ENCODE assay signal across 1 cellular context in genomic region chr1:1919304-1920056, GRCh38.
TF ChIP-seq lines count a peak whose summit lies in the region.

No MANE protein-coding gene starts in this region.

TF ChIP-seq in HepG2, 621 proteins besides CTCF, POLR2A, EP300 and RAD21 (continued from another document and continues in another):
- TF ChIP-seq, protein P1, sequence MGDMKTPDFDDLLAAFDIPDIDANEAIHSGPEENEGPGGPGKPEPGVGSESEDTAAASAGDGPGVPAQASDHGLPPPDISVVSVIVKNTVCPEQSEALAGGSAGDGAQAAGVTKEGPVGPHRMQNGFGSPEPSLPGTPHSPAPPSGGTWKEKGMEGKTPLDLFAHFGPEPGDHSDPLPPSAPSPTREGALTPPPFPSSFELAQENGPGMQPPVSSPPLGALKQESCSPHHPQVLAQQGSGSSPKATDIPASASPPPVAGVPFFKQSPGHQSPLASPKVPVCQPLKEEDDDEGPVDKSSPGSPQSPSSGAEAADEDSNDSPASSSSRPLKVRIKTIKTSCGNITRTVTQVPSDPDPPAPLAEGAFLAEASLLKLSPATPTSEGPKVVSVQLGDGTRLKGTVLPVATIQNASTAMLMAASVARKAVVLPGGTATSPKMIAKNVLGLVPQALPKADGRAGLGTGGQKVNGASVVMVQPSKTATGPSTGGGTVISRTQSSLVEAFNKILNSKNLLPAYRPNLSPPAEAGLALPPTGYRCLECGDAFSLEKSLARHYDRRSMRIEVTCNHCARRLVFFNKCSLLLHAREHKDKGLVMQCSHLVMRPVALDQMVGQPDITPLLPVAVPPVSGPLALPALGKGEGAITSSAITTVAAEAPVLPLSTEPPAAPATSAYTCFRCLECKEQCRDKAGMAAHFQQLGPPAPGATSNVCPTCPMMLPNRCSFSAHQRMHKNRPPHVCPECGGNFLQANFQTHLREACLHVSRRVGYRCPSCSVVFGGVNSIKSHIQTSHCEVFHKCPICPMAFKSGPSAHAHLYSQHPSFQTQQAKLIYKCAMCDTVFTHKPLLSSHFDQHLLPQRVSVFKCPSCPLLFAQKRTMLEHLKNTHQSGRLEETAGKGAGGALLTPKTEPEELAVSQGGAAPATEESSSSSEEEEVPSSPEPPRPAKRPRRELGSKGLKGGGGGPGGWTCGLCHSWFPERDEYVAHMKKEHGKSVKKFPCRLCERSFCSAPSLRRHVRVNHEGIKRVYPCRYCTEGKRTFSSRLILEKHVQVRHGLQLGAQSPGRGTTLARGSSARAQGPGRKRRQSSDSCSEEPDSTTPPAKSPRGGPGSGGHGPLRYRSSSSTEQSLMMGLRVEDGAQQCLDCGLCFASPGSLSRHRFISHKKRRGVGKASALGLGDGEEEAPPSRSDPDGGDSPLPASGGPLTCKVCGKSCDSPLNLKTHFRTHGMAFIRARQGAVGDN (CRISPR knock-in tag; IDR thresholded peaks at IDR 0.05), result peak; percentile 63
- TF ChIP-seq ZNF766 (CRISPR knock-in tag; IDR thresholded peaks at IDR 0.05; ENCODE audit: borderline replicate concordance), result no peak
- no peak for TF ChIP-seq SRSF1 (optimal IDR thresholded peaks at IDR 0.05; ENCODE audit: low read depth, low read length)
- peak; percentile 39 for TF ChIP-seq HNF4A (CRISPR knock-in tag; IDR thresholded peaks at IDR 0.05)
- TF ChIP-seq EEA1 (CRISPR knock-in tag; IDR thresholded peaks at IDR 0.05; ENCODE audit: borderline replicate concordance), result 0 out of 2 replicates have a peak, but pooled peaks have one; percentile 1
- no peak for TF ChIP-seq MBNL3 (CRISPR knock-in tag; conservative IDR thresholded peaks at IDR 0.05)
- peak; percentile 51 for TF ChIP-seq ZNF879 (CRISPR knock-in tag; IDR thresholded peaks at IDR 0.05)
- TF ChIP-seq ETV6 (CRISPR knock-in tag; conservative IDR thresholded peaks at IDR 0.05), result 0 out of 2 replicates have a peak, but pooled peaks have one; percentile 51
- no peak for TF ChIP-seq ZFP36L1 (CRISPR knock-in tag; IDR thresholded peaks at IDR 0.05)
- TF ChIP-seq TRIM24 (CRISPR knock-in tag; IDR thresholded peaks at IDR 0.05), result no peak
- no peak for TF ChIP-seq ZNF670 (CRISPR knock-in tag; IDR thresholded peaks at IDR 0.05; ENCODE audit: borderline replicate concordance)
- TF ChIP-seq MZF1 (CRISPR knock-in tag; IDR thresholded peaks at IDR 0.05; ENCODE audit: borderline replicate concordance), result peak; percentile 83; the same call in 1 of the 2 replicates
- peak; percentile 62 for TF ChIP-seq GATAD1 (CRISPR knock-in tag; IDR thresholded peaks at IDR 0.05)
- TF ChIP-seq GTF2F1 (IDR thresholded peaks at IDR 0.05; ENCODE audit: low read length), result no peak
- TF ChIP-seq HNRNPL (IDR thresholded peaks at IDR 0.05; ENCODE audit: low read depth, low read length), result no peak; the same call in 1 of the 2 replicates
- TF ChIP-seq RNF219 (CRISPR knock-in tag; IDR thresholded peaks at IDR 0.05), result no peak
- TF ChIP-seq FOXK1 (CRISPR knock-in tag; IDR thresholded peaks at IDR 0.05; ENCODE audit: borderline replicate concordance, low read depth), result no peak
- TF ChIP-seq ZNF646 (CRISPR knock-in tag; IDR thresholded peaks at IDR 0.05), result no peak
- no peak for TF ChIP-seq KAT7 (CRISPR knock-in tag; IDR thresholded peaks at IDR 0.05; ENCODE audit: borderline replicate concordance)
- TF ChIP-seq, protein P2, sequence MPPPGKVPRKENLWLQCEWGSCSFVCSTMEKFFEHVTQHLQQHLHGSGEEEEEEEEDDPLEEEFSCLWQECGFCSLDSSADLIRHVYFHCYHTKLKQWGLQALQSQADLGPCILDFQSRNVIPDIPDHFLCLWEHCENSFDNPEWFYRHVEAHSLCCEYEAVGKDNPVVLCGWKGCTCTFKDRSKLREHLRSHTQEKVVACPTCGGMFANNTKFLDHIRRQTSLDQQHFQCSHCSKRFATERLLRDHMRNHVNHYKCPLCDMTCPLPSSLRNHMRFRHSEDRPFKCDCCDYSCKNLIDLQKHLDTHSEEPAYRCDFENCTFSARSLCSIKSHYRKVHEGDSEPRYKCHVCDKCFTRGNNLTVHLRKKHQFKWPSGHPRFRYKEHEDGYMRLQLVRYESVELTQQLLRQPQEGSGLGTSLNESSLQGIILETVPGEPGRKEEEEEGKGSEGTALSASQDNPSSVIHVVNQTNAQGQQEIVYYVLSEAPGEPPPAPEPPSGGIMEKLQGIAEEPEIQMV (CRISPR knock-in tag; IDR thresholded peaks at IDR 0.05; ENCODE audit: low read depth), result no peak; the same call in none of the 2 replicates
- TF ChIP-seq, protein P3, sequence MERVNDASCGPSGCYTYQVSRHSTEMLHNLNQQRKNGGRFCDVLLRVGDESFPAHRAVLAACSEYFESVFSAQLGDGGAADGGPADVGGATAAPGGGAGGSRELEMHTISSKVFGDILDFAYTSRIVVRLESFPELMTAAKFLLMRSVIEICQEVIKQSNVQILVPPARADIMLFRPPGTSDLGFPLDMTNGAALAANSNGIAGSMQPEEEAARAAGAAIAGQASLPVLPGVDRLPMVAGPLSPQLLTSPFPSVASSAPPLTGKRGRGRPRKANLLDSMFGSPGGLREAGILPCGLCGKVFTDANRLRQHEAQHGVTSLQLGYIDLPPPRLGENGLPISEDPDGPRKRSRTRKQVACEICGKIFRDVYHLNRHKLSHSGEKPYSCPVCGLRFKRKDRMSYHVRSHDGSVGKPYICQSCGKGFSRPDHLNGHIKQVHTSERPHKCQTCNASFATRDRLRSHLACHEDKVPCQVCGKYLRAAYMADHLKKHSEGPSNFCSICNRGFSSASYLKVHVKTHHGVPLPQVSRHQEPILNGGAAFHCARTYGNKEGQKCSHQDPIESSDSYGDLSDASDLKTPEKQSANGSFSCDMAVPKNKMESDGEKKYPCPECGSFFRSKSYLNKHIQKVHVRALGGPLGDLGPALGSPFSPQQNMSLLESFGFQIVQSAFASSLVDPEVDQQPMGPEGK (CRISPR knock-in tag; IDR thresholded peaks at IDR 0.05), result peak; percentile 47
- TF ChIP-seq SCMH1 (CRISPR knock-in tag; IDR thresholded peaks at IDR 0.05; ENCODE audit: borderline replicate concordance), result no peak
- TF ChIP-seq, protein P4, sequence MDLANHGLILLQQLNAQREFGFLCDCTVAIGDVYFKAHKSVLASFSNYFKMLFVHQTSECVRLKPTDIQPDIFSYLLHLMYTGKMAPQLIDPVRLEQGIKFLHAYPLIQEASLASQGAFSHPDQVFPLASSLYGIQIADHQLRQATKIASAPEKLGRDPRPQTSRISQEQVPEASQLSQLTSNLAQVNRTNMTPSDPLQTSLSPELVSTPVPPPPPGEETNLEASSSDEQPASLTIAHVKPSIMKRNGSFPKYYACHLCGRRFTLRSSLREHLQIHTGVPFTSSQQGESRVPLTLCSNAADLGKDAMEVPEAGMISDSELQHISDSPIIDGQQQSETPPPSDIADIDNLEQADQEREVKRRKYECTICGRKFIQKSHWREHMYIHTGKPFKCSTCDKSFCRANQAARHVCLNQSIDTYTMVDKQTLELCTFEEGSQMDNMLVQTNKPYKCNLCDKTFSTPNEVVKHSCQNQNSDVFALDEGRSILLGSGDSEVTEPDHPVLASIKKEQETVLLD (CRISPR knock-in tag; IDR thresholded peaks at IDR 0.05; ENCODE audit: low read depth), result peak; percentile 25; the same call in 1 of the 2 replicates
- peak; percentile 40; the same call in 1 of the 2 replicates for TF ChIP-seq CEBPB (IDR thresholded peaks at IDR 0.05; ENCODE audit: borderline replicate concordance, low read depth, low read length)
- TF ChIP-seq KMT2A (CRISPR knock-in tag; IDR thresholded peaks at IDR 0.05), result no peak
- no peak for TF ChIP-seq ARNT (IDR thresholded peaks at IDR 0.05)
- TF ChIP-seq CREBL2 (CRISPR knock-in tag; IDR thresholded peaks at IDR 0.05; ENCODE audit: borderline replicate concordance), result no peak
- peak; percentile 84 for TF ChIP-seq SP5 (CRISPR knock-in tag; IDR thresholded peaks at IDR 0.05; ENCODE audit: borderline replicate concordance, low read depth)
- peak; percentile 59; the same call in 1 of the 2 replicates for TF ChIP-seq CEBPG (CRISPR knock-in tag; IDR thresholded peaks at IDR 0.05)
- no peak for TF ChIP-seq ZNF33A (CRISPR knock-in tag; IDR thresholded peaks at IDR 0.05; ENCODE audit: borderline replicate concordance)
- peak; percentile 95 for TF ChIP-seq ZFP37 (CRISPR knock-in tag; IDR thresholded peaks at IDR 0.05; ENCODE audit: borderline replicate concordance)
- TF ChIP-seq, protein P5, sequence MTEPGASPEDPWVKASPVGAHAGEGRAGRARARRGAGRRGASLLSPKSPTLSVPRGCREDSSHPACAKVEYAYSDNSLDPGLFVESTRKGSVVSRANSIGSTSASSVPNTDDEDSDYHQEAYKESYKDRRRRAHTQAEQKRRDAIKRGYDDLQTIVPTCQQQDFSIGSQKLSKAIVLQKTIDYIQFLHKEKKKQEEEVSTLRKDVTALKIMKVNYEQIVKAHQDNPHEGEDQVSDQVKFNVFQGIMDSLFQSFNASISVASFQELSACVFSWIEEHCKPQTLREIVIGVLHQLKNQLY (CRISPR knock-in tag; IDR thresholded peaks at IDR 0.05), result 0 out of 2 replicates have a peak, but pooled peaks have one; percentile 32
- TF ChIP-seq ZNF552 (CRISPR knock-in tag; IDR thresholded peaks at IDR 0.05; ENCODE audit: borderline replicate concordance), result no peak
- TF ChIP-seq HNF1B (CRISPR knock-in tag; IDR thresholded peaks at IDR 0.05), result peak; percentile 72
- TF ChIP-seq GATAD2A (CRISPR knock-in tag; IDR thresholded peaks at IDR 0.05), result peak; percentile 63
- TF ChIP-seq ZNF225 (CRISPR knock-in tag; IDR thresholded peaks at IDR 0.05), result peak; percentile 43; the same call in 1 of the 2 replicates
- no peak for TF ChIP-seq CHD4 (IDR thresholded peaks at IDR 0.05; ENCODE audit: borderline replicate concordance, low read length)
- TF ChIP-seq MXI1 (IDR thresholded peaks at IDR 0.05; ENCODE audit: borderline replicate concordance, low read depth, low read length), result peak; percentile 82; the same call in 1 of the 3 replicates
- 0 out of 2 replicates have a peak, but pooled peaks have one; percentile 36 for TF ChIP-seq ZFP41 (CRISPR knock-in tag; IDR thresholded peaks at IDR 0.05; ENCODE audit: borderline replicate concordance)
- TF ChIP-seq FOXP1 (IDR thresholded peaks at IDR 0.05), result no peak
- peak; percentile 9; the same call in 1 of the 2 replicates for TF ChIP-seq FOXP1 (CRISPR knock-in tag; IDR thresholded peaks at IDR 0.05)
